In genomic region chr12:12319501-12320322, GRCh38 we compare ENCODE assay signal across 11 cellular contexts. TPM values are rescaled to one million over a fixed set of nuclear protein-coding genes. Genes with fewer than 3 reads are reported as not detected.
DNase-seq lines count a peak whose midpoint lies in the region; ATAC-seq and TF ChIP-seq lines count a peak whose summit lies in the region.
"Had no signal": no experiment of that assay in that cellular context is flagged by ENCODE, and none has a peak within 500 bp of the region (broad histone marks: within the 10 kb centered on the region; RNA-seq: fewer than 3 reads in every experiment).

No MANE protein-coding gene starts in this region.

- TF ChIP-seq EP300 in stomach (IDR thresholded peaks at IDR 0.05): no peak

- CTCF ChIA-PET in HEK293T (lab: Yijun Ruan, JAX): interaction anchor here (0.8 to 1.7 kb wide), 5 partner anchors 12 to 137 kb away, joined by 3 to 5 read pairs (median 4); partner anchors contain the start of gene MANSC1
- CTCF ChIA-PET in RWPE1 (lab: Yijun Ruan, JAX): interaction anchor here (0.6 kb wide), 1 partner anchor 57 kb away, joined by 6 read pairs; no protein-coding TSS in a partner anchor

- intact Hi-C loops in stomach (cut with DNase I; ENCODE audit: low total_unique reads): no loop called here

- POLR2A ChIA-PET in HEK293T (lab: Yijun Ruan, JAX) (interaction anchor here (1.4 to 2.5 kb wide), 3 partner anchors 30 to 53 kb away, joined by 3 to 21 read pairs (median 10); partner anchors contain the start of genes BORCS5, LRP6 and MANSC1), RWPE1 (lab: Yijun Ruan, JAX; ENCODE audit: low non-redundant PET) (no interaction called here)

- H3K36me3 ChIP-seq in liver (ENCODE audit: control insufficient read depth in 4 of 4, insufficient read depth in 3 of 4, low read depth in 1 of 4, low read length in 3 of 4) (no peaks in the 10 kb centered on the region), stomach (no peaks in the 10 kb centered on the region)
- H3K36me3 ChIP-seq: gastroesophageal sphincter had no signal

- H3K4me1 ChIP-seq in liver (ENCODE audit: control insufficient read depth in 4 of 4, insufficient read depth in 4 of 4, low read length in 3 of 4): peaks cover 7 to 31% (median 23%) of the 10 kb centered on the region in 4 donors
- peaks cover 12 to 32% (median 23%) of the 10 kb centered on the region in 4 donors for H3K4me1 ChIP-seq in stomach

- no peaks in the 10 kb centered on the region for H3K27me3 ChIP-seq in liver (ENCODE audit: control insufficient read depth in 4 of 4, insufficient read depth in 4 of 4, low read length in 3 of 4)
- H3K27me3 ChIP-seq in stomach: no peaks in the 10 kb centered on the region
- H3K27me3 ChIP-seq: gastroesophageal sphincter had no signal

- no peak for TF ChIP-seq POLR2A in stomach (IDR thresholded peaks at IDR 0.05)

- 23% methylated on average over 10 of the region's 10 CpGs for WGBS in liver
- WGBS in stomach, 5 donors: 28 to 45% (median 33%) methylated on average over 10 of the region's 10 CpGs

- H3K9me3 ChIP-seq in liver (ENCODE audit: control insufficient read depth in 4 of 4, low read length in 3 of 4) (no peaks in the 10 kb centered on the region), stomach (no peaks in the 10 kb centered on the region)
- H3K9me3 ChIP-seq: gastroesophageal sphincter had no signal

- ATAC-seq in HG03196 (IDR thresholded peaks at IDR 0.05; ENCODE audit: unreplicated experiment): no peak
- no peak for ATAC-seq in HG03025 (IDR thresholded peaks at IDR 0.05; ENCODE audit: low FRiP score, unreplicated experiment)
- ATAC-seq: gastroesophageal sphincter had no signal

- TF ChIP-seq CTCF in coronary artery (IDR thresholded peaks at IDR 0.05) (no peak), liver (IDR thresholded peaks at IDR 0.05; ENCODE audit: low read depth, low read length, missing input control) (no peak), stomach (IDR thresholded peaks at IDR 0.05) (no peak), RWPE1 (conservative IDR thresholded peaks at IDR 0.05; ENCODE audit: low read depth) (no peak)

- H3K4me3 ChIP-seq in coronary artery: peak overlapping the region; percentile 20
- peak overlapping the region in 1 of 3 donors; percentile 14 for H3K4me3 ChIP-seq in liver (ENCODE audit: low read depth in 1 of 3, low read length in 3 of 3)
- H3K4me3 ChIP-seq in stomach: peak overlapping the region in 3 of 4 donors; percentile 6 to 17 (median 17)

- TF ChIP-seq RAD21 in liver (IDR thresholded peaks at IDR 0.05): no peak

- H3K27ac ChIP-seq in coronary artery (peak overlapping the region in 1 of 2 donors; percentile 24), liver (ENCODE audit: low read depth in 1 of 2, low read length in 2 of 2) (peak overlapping the region; percentile 82 to 83), stomach (peak overlapping the region; percentile 50 to 69 (median 56)), RWPE1 (no peak overlapping the region)

- peak; percentile 29 for DNase-seq in HEK293T (ENCODE audit: extremely low spot score)
- no peak for DNase-seq in coronary artery (ENCODE audit: low spot score)
- no peak for DNase-seq in stomach
- DNase-seq in RWPE1 (ENCODE audit: low spot score): no peak
- no peak for DNase-seq in SIG-M5 treated with dmso at 0.1 percent for 504 hours (lab: John Stamatoyannopoulos, UW; ENCODE audit: unreplicated experiment)
- DNase-seq: NCI-H2227 treated with DMSO at 0.1 percent for 48 hours, retina had no signal

- peak overlapping the region; percentile 17 to 87 for H3K9ac ChIP-seq in liver (ENCODE audit: low read depth in 1 of 2, low read length in 2 of 2)

TF ChIP-seq in HEK293T, 16 proteins besides CTCF, POLR2A, EP300 and RAD21:
- no peak for TF ChIP-seq ZNF384 (IDR thresholded peaks at IDR 0.05)
- TF ChIP-seq TARDBP (IDR thresholded peaks at IDR 0.05): no peak
- 0 out of 2 replicates have a peak, but pooled peaks have one; percentile 52 for TF ChIP-seq LEF1 (IDR thresholded peaks at IDR 0.05; ENCODE audit: borderline replicate concordance)
- TF ChIP-seq ARNT (IDR thresholded peaks at IDR 0.05): no peak
- no peak for TF ChIP-seq HDGF (IDR thresholded peaks at IDR 0.05; ENCODE audit: borderline replicate concordance)
- TF ChIP-seq FOXK2 (IDR thresholded peaks at IDR 0.05): no peak
- no peak for TF ChIP-seq SUZ12 (IDR thresholded peaks at IDR 0.05)
- TF ChIP-seq FOXM1 (IDR thresholded peaks at IDR 0.05; ENCODE audit: borderline replicate concordance): no peak
- TF ChIP-seq BHLHE40 (IDR thresholded peaks at IDR 0.05; ENCODE audit: borderline replicate concordance): no peak

TF ChIP-seq in liver, 16 proteins besides CTCF, POLR2A, EP300 and RAD21:
- peak; percentile 12 for TF ChIP-seq SP1 (IDR thresholded peaks at IDR 0.05)
- no peak for TF ChIP-seq JUND (IDR thresholded peaks at IDR 0.05)

RNA-seq across cellular contexts. Expression of gene MANSC1, which starts 30.3 kb away (rescaled TPM):
- total RNA-seq in liver (1 to 10 TPM; 2.1 to 2.3 TPM), stomach (10 to 100 TPM in 2 of 5 donors, 1 to 10 TPM in 2, under 1 TPM in 1; 0.29 to 35.7 (median 8.8) TPM)
- polyA plus RNA-seq in liver (1 to 10 TPM; 7.2 to 7.8 TPM), stomach (10 to 100 TPM in 2 of 3 donors, 1 to 10 TPM in 1; 7.8 to 16.5 (median 10.2) TPM)

RNA-seq across cellular contexts. Expression of gene BORCS5, which starts 37.2 kb away (rescaled TPM):
- total RNA-seq in liver (10 to 100 TPM in 1 of 2 donors, 1 to 10 TPM in 1; 8.9 to 11.4 TPM), stomach (10 to 100 TPM in 3 of 5 donors, 1 to 10 TPM in 2; 1.3 to 49.0 (median 25.0) TPM)
- polyA plus RNA-seq in liver (1 to 10 TPM; 4.5 to 7.3 TPM), stomach (1 to 10 TPM; 5.5 to 8.7 (median 6.3) TPM)

RNA-seq across cellular contexts. Expression of gene LRP6, which starts 52.9 kb away (rescaled TPM):
- total RNA-seq in liver: 10 to 100 TPM; 24.7 to 76.8 TPM
- polyA plus RNA-seq in liver: 10 to 100 TPM; 14.7 to 21.7 TPM
- 100 to 1,000 TPM in 1 of 5 donors, 10 to 100 TPM in 4; 36.2 to 113 (median 40.3) TPM for total RNA-seq in stomach
- polyA plus RNA-seq in stomach: 1 to 10 TPM; 2.7 to 4.1 (median 3.2) TPM
